ENCODE assay signal across 16 cellular contexts in genomic region chr20:62377064-62377461, GRCh38. TPM values are rescaled to one million over a fixed set of nuclear protein-coding genes. Genes with fewer than 3 reads are reported as not detected.
DNase-seq lines count a peak whose midpoint lies in the region; ATAC-seq and TF ChIP-seq lines count a peak whose summit lies in the region.
"Had no signal": no experiment of that assay in that cellular context is flagged by ENCODE, and none has a peak within 500 bp of the region (broad histone marks: within the 10 kb centered on the region; RNA-seq: fewer than 3 reads in every experiment).

No MANE protein-coding gene starts in this region.

- no peak overlapping the region for H3K4me3 ChIP-seq in right cardiac atrium (ENCODE audit: low read length)
- no peak overlapping the region for H3K4me3 ChIP-seq in prostate gland

- intact Hi-C loops in right cardiac atrium (cut with DNase I) (loop anchor here in 1 of 4 donors (5.0 kb wide), 1 partner anchor 75 kb away; the partner anchor contains the start of gene ADRM1), prostate gland (cut with DNase I) (loop anchor here (2.0 kb wide), 2 partner anchors 24 to 74 kb away; partner anchors contain the start of gene ADRM1)

- H3K4me1 ChIP-seq in right cardiac atrium (ENCODE audit: control insufficient read depth, insufficient read depth, low read length), result no peaks in the 10 kb centered on the region
- H3K4me1 ChIP-seq in prostate gland (replicated peaks), result peaks cover 21% of the 10 kb centered on the region

- peak overlapping the region; percentile 4 to 81 for H3K27ac Mint-ChIP-seq in stimulated activated naive CD8-positive, alpha-beta T cell treated with anti-CD3 and anti-CD28 coated beads, Interleukin-15, amount 100 ng/mL, for 72 hours
- H3K27ac Mint-ChIP-seq: T-helper 1 cell treated with Interleukin-12 subunit alpha and Interleukin-12 subunit beta and Interleukin-4 antibody, amounts not matched to agents 30 μg/mL and 1 μg/mL, for 36 hours had no signal

- no peak for ATAC-seq in stimulated activated naive CD8-positive, alpha-beta T cell treated with anti-CD3 and anti-CD28 coated beads, Interleukin-15, amount 100 ng/mL, for 72 hours
- no peak for ATAC-seq in stimulated activated naive CD8-positive, alpha-beta T cell treated with anti-CD3 and anti-CD28 coated beads, Interleukin-15, Interleukin-2, amounts not matched to agents 100 U/mL and 50 U/mL, for 24 hours
- ATAC-seq in right cardiac atrium (no peak), HG03442 (IDR thresholded peaks at IDR 0.05; ENCODE audit: unreplicated experiment) (no peak)
- ATAC-seq: PC-3 had no signal

- H3K4me3 Mint-ChIP-seq in stimulated activated naive CD8-positive, alpha-beta T cell treated with anti-CD3 and anti-CD28 coated beads, Interleukin-15, amount 100 ng/mL, for 72 hours, result no peak overlapping the region
- H3K4me3 Mint-ChIP-seq: T-helper 1 cell treated with Interleukin-12 subunit alpha and Interleukin-12 subunit beta and Interleukin-4 antibody, amounts not matched to agents 30 μg/mL and 1 μg/mL, for 36 hours had no signal

- no peak for TF ChIP-seq CTCF in prostate gland (IDR thresholded peaks at IDR 0.05)

- H3K9me3 ChIP-seq in right cardiac atrium (ENCODE audit: control insufficient read depth, low read length) (no peaks in the 10 kb centered on the region), prostate gland (no peaks in the 10 kb centered on the region)

- WGBS in right cardiac atrium, result 82% methylated on average over 17 of the region's 17 CpGs
- WGBS in prostate gland, result 62% methylated on average over 17 of the region's 17 CpGs

- no peaks in the 10 kb centered on the region for H3K27me3 ChIP-seq in right cardiac atrium (ENCODE audit: control insufficient read depth, insufficient read depth)
- no peaks in the 10 kb centered on the region for H3K27me3 ChIP-seq in prostate gland (replicated peaks; ENCODE audit: insufficient read depth)

- H3K36me3 ChIP-seq in prostate gland, result no peaks in the 10 kb centered on the region

- no peak for DNase-seq in stimulated activated naive CD8-positive, alpha-beta T cell treated with anti-CD3 and anti-CD28 coated beads, Interleukin-15, amount 100 ng/mL, for 72 hours
- no peak for DNase-seq in stimulated activated naive CD8-positive, alpha-beta T cell treated with anti-CD3 and anti-CD28 coated beads, Interleukin-15, Interleukin-2, amounts not matched to agents 100 U/mL and 50 U/mL, for 24 hours
- DNase-seq in right cardiac atrium (no peak), prostate gland (ENCODE audit: low spot score) (no peak), GM03348 (ENCODE audit: low spot score) (no peak), NOMO-1 treated with dmso at 0.1 percent for 144 hours (lab: John Stamatoyannopoulos, UW; ENCODE audit: unreplicated experiment) (no peak), activated gamma-delta T cell (lab: John Stamatoyannopoulos, UW) (no peak)
- DNase-seq: activated CD4-positive, alpha-beta T cell treated with anti-CD3 and anti-CD28 coated beads for 4 hours; activated T-cell treated with anti-CD3 and anti-CD28 coated beads, Interleukin-2, amount 50 U/mL, for 1 hour; dermis blood vessel endothelial cell; NCI-H1436; NCI-H446 treated with DMSO at 0.1 percent for 48 hours; PC-3; stimulated activated naive CD4-positive, alpha-beta T cell treated with Interleukin-2 at 50 U/mL for 16 hours had no signal

- peak overlapping the region; percentile 13 for H3K27ac ChIP-seq in right cardiac atrium (ENCODE audit: low read length)
- H3K27ac ChIP-seq in prostate gland, result peak overlapping the region; percentile 66 to 77

- H3K9me3 Mint-ChIP-seq in stimulated activated naive CD8-positive, alpha-beta T cell treated with anti-CD3 and anti-CD28 coated beads, Interleukin-15, amount 100 ng/mL, for 72 hours, result peaks cover 5 to 6% of the 10 kb centered on the region in 2 donors

- H3K4me1 Mint-ChIP-seq in stimulated activated naive CD8-positive, alpha-beta T cell treated with anti-CD3 and anti-CD28 coated beads, Interleukin-15, amount 100 ng/mL, for 72 hours, result peaks cover 5% of the 10 kb centered on the region

- no peaks in the 10 kb centered on the region for H3K27me3 Mint-ChIP-seq in stimulated activated naive CD8-positive, alpha-beta T cell treated with anti-CD3 and anti-CD28 coated beads, Interleukin-15, amount 100 ng/mL, for 72 hours

- TF ChIP-seq POLR2A in prostate gland (IDR thresholded peaks at IDR 0.05), result no peak

RNA-seq across cellular contexts. Expression of gene RPS21, which starts 9.8 kb away (rescaled TPM):
- total RNA-seq in right cardiac atrium, result 100 to 1,000 TPM; 703 to 815 (median 736) TPM
- polyA plus RNA-seq in right cardiac atrium, result 2,060 TPM
- total RNA-seq in prostate gland, result 1,000 to 10,000 TPM; 1,506 to 4,377 TPM

RNA-seq across cellular contexts. Expression of gene LAMA5, which starts 10.0 kb away (rescaled TPM):
- 10 to 100 TPM; 77.4 to 97.9 (median 86.8) TPM for total RNA-seq in right cardiac atrium
- polyA plus RNA-seq in right cardiac atrium, result 93.7 TPM
- total RNA-seq in prostate gland, result 100 to 1,000 TPM; 170 to 272 TPM

RNA-seq across cellular contexts. Expression of gene CABLES2, which starts 30.0 kb away (rescaled TPM):
- total RNA-seq in right cardiac atrium, result 10 to 100 TPM; 12.3 to 29.4 (median 16.3) TPM
- 10.9 TPM for polyA plus RNA-seq in right cardiac atrium
- 10 to 100 TPM in 1 of 2 donors, 1 to 10 TPM in 1; 4.1 to 31.3 TPM for total RNA-seq in prostate gland

RNA-seq across cellular contexts. Expression of gene RBBP8NL, which starts 50.3 kb away (rescaled TPM):
- total RNA-seq in right cardiac atrium (not detected), prostate gland (10 to 100 TPM in 1 of 2 donors, 1 to 10 TPM in 1; 4.9 to 10.9 TPM)
- polyA plus RNA-seq in right cardiac atrium, result not detected
- total RNA-seq: dermis blood vessel endothelial cell had no signal
